ENCODE assay signal across 1 cellular context in the genomic region with DNA sequence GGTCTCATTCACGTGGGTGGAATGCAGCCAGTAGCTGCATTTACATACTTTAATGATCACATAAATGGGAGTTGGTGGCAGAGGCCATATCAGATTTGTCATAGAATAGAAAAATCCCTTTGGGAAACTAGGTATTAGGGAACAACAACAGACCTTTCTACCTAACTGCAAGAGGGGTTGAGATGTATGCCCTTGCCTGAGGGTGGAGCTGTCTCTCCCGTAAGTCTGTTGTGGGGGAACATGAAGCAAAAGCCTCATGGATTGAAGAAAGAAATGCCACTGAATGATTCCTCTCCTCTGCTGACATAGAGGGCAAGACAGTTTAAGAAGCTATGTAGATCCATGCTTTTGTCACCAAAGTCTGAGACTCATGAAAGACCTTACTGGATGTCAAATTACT.
TF ChIP-seq lines count a peak whose summit lies in the region.

No MANE protein-coding gene starts in this region.

TF ChIP-seq in GM23338, 12 proteins besides CTCF, POLR2A, EP300 and RAD21 (continued from another document):
- TF ChIP-seq, protein P1, sequence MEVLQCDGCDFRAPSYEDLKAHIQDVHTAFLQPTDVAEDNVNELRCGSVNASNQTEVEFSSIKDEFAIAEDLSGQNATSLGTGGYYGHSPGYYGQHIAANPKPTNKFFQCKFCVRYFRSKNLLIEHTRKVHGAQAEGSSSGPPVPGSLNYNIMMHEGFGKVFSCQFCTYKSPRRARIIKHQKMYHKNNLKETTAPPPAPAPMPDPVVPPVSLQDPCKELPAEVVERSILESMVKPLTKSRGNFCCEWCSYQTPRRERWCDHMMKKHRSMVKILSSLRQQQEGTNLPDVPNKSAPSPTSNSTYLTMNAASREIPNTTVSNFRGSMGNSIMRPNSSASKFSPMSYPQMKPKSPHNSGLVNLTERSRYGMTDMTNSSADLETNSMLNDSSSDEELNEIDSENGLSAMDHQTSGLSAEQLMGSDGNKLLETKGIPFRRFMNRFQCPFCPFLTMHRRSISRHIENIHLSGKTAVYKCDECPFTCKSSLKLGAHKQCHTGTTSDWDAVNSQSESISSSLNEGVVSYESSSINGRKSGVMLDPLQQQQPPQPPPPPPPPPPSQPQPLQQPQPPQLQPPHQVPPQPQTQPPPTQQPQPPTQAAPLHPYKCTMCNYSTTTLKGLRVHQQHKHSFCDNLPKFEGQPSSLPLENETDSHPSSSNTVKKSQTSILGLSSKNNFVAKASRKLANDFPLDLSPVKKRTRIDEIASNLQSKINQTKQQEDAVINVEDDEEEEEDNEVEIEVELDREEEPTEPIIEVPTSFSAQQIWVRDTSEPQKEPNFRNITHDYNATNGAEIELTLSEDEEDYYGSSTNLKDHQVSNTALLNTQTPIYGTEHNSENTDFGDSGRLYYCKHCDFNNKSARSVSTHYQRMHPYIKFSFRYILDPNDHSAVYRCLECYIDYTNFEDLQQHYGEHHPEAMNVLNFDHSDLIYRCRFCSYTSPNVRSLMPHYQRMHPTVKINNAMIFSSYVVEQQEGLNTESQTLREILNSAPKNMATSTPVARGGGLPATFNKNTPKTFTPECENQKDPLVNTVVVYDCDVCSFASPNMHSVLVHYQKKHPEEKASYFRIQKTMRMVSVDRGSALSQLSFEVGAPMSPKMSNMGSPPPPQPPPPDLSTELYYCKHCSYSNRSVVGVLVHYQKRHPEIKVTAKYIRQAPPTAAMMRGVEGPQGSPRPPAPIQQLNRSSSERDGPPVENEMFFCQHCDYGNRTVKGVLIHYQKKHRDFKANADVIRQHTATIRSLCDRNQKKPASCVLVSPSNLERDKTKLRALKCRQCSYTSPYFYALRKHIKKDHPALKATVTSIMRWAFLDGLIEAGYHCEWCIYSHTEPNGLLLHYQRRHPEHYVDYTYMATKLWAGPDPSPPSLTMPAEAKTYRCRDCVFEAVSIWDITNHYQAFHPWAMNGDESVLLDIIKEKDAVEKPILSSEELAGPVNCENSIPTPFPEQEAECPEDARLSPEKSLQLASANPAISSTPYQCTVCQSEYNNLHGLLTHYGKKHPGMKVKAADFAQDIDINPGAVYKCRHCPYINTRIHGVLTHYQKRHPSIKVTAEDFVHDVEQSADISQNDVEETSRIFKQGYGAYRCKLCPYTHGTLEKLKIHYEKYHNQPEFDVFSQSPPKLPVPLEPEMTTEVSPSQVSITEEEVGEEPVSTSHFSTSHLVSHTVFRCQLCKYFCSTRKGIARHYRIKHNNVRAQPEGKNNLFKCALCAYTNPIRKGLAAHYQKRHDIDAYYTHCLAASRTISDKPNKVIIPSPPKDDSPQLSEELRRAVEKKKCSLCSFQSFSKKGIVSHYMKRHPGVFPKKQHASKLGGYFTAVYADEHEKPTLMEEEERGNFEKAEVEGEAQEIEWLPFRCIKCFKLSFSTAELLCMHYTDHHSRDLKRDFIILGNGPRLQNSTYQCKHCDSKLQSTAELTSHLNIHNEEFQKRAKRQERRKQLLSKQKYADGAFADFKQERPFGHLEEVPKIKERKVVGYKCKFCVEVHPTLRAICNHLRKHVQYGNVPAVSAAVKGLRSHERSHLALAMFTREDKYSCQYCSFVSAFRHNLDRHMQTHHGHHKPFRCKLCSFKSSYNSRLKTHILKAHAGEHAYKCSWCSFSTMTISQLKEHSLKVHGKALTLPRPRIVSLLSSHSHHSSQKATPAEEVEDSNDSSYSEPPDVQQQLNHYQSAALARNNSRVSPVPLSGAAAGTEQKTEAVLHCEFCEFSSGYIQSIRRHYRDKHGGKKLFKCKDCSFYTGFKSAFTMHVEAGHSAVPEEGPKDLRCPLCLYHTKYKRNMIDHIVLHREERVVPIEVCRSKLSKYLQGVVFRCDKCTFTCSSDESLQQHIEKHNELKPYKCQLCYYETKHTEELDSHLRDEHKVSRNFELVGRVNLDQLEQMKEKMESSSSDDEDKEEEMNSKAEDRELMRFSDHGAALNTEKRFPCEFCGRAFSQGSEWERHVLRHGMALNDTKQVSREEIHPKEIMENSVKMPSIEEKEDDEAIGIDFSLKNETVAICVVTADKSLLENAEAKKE (CRISPR knock-in tag; IDR thresholded peaks at IDR 0.05) = no peak
- TF ChIP-seq, protein P2, sequence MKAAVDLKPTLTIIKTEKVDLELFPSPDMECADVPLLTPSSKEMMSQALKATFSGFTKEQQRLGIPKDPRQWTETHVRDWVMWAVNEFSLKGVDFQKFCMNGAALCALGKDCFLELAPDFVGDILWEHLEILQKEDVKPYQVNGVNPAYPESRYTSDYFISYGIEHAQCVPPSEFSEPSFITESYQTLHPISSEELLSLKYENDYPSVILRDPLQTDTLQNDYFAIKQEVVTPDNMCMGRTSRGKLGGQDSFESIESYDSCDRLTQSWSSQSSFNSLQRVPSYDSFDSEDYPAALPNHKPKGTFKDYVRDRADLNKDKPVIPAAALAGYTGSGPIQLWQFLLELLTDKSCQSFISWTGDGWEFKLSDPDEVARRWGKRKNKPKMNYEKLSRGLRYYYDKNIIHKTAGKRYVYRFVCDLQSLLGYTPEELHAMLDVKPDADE (IDR thresholded peaks at IDR 0.05) = no peak
- TF ChIP-seq ZNF114 (CRISPR knock-in tag; IDR thresholded peaks at IDR 0.05) = no peak
- no peak for TF ChIP-seq STAT1 (IDR thresholded peaks at IDR 0.05; ENCODE audit: unreplicated experiment)
- no peak for TF ChIP-seq EZH2phosphoT487 (IDR thresholded peaks at IDR 0.05; ENCODE audit: unreplicated experiment)
- TF ChIP-seq, protein P3, sequence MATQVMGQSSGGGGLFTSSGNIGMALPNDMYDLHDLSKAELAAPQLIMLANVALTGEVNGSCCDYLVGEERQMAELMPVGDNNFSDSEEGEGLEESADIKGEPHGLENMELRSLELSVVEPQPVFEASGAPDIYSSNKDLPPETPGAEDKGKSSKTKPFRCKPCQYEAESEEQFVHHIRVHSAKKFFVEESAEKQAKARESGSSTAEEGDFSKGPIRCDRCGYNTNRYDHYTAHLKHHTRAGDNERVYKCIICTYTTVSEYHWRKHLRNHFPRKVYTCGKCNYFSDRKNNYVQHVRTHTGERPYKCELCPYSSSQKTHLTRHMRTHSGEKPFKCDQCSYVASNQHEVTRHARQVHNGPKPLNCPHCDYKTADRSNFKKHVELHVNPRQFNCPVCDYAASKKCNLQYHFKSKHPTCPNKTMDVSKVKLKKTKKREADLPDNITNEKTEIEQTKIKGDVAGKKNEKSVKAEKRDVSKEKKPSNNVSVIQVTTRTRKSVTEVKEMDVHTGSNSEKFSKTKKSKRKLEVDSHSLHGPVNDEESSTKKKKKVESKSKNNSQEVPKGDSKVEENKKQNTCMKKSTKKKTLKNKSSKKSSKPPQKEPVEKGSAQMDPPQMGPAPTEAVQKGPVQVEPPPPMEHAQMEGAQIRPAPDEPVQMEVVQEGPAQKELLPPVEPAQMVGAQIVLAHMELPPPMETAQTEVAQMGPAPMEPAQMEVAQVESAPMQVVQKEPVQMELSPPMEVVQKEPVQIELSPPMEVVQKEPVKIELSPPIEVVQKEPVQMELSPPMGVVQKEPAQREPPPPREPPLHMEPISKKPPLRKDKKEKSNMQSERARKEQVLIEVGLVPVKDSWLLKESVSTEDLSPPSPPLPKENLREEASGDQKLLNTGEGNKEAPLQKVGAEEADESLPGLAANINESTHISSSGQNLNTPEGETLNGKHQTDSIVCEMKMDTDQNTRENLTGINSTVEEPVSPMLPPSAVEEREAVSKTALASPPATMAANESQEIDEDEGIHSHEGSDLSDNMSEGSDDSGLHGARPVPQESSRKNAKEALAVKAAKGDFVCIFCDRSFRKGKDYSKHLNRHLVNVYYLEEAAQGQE (IDR thresholded peaks at IDR 0.05; ENCODE audit: unreplicated experiment) = no peak
- TF ChIP-seq EZH2 (IDR thresholded peaks at IDR 0.05; ENCODE audit: low read depth, unreplicated experiment) = no peak
- TF ChIP-seq ZNF331 (CRISPR knock-in tag; IDR thresholded peaks at IDR 0.05; ENCODE audit: low read depth) = no peak
- TF ChIP-seq POLR2AphosphoS5 (IDR thresholded peaks at IDR 0.05; ENCODE audit: low read depth) = no peak
- no peak for TF ChIP-seq NANOG (IDR thresholded peaks at IDR 0.05; ENCODE audit: borderline replicate concordance)
